16 cellular contexts compared by ENCODE assay signal in genomic region chr2:226978300-226978699, GRCh38.
DNase-seq lines count a peak whose midpoint lies in the region; ATAC-seq and TF ChIP-seq lines count a peak whose summit lies in the region.
"Had no signal": no experiment of that assay in that cellular context is flagged by ENCODE, and none has a peak within 500 bp of the region (broad histone marks: within the 10 kb centered on the region; RNA-seq: fewer than 3 reads in every experiment).

No MANE protein-coding gene starts in this region.

- 95% methylated on average over 7 of the region's 7 CpGs for WGBS in SK-N-SH (ENCODE audit: low lambda C conversion rate)
- WGBS in mesenchymal stem cell: 94% methylated on average over 7 of the region's 7 CpGs
- WGBS in thymus: 97% methylated on average over 7 of the region's 7 CpGs

- no peak overlapping the region for H2BK15ac ChIP-seq in mesenchymal stem cell (ENCODE audit: low read depth, poor library complexity, severe bottlenecking)

- H3K14ac ChIP-seq in mesenchymal stem cell (ENCODE audit: low read length in 2 of 2): no peak overlapping the region

- H4K8ac ChIP-seq in mesenchymal stem cell (ENCODE audit: low read length): no peak overlapping the region

- in situ Hi-C loops in ACHN (cut with HindIII; ENCODE audit: low pct_ligation_motif_present, low pct_unique_long_range_greater_than_20kb, low sequenced_read_pairs): no loop called here

- H3K9ac ChIP-seq in SK-N-SH (no peak overlapping the region), mesenchymal stem cell (ENCODE audit: low read length) (no peak overlapping the region)

- peak overlapping the region in 1 of 2 experiments; percentile 33; a peak in 1 of 4 replicates for H3K27ac ChIP-seq in SK-N-SH (ENCODE audit: low read depth in 2 of 2, low read length in 1 of 2)
- no peak overlapping the region for H3K27ac ChIP-seq in mesenchymal stem cell (ENCODE audit: low read length, poor library complexity, severe bottlenecking)
- H3K27ac ChIP-seq in thymus (ENCODE audit: low read depth): peak overlapping the region; percentile 91
- no peak overlapping the region for H3K27ac ChIP-seq in SJCRH30
- H3K27ac ChIP-seq: 22Rv1 had no signal

- no peak overlapping the region for H2AK5ac ChIP-seq in mesenchymal stem cell (ENCODE audit: low read length, severe bottlenecking)

- H3K4ac ChIP-seq in mesenchymal stem cell (ENCODE audit: low read depth in 1 of 2, low read length in 2 of 2): no peak overlapping the region

- no peak for DNase-seq in SK-N-SH
- no peak for DNase-seq in mesenchymal stem cell
- no peak for DNase-seq in activated naive CD8-positive, alpha-beta T cell treated with anti-CD3 and anti-CD28 coated beads for 36 hours
- DNase-seq in SJCRH30: no peak
- no peak for DNase-seq in ACHN
- DNase-seq: DMS79 treated with DMSO at 0.1 percent for 48 hours, H9, KBM-7, NCI-H1048, NCI-H1930, NCI-H226, NCI-H524 had no signal

- no peak overlapping the region for H3K23ac ChIP-seq in mesenchymal stem cell (ENCODE audit: low read length in 2 of 2)

- no peaks in the 10 kb centered on the region for H3K79me2 ChIP-seq in SK-N-SH (ENCODE audit: insufficient read depth)

- H3K4me3 ChIP-seq in SK-N-SH (ENCODE audit: low read depth in 2 of 2, low read length in 1 of 2) (no peak overlapping the region), mesenchymal stem cell (ENCODE audit: insufficient read depth in 1 of 2, low read depth in 1 of 2, low read length in 2 of 2) (no peak overlapping the region), thymus (ENCODE audit: low read length) (no peak overlapping the region), SJCRH30 (no peak overlapping the region)

- no peak overlapping the region for H2BK5ac ChIP-seq in mesenchymal stem cell (ENCODE audit: low read depth, low read length, poor library complexity, severe bottlenecking)

- no peak overlapping the region for H2BK12ac ChIP-seq in mesenchymal stem cell (ENCODE audit: low read length in 2 of 2)

- H4K91ac ChIP-seq in mesenchymal stem cell (ENCODE audit: low read length): no peak overlapping the region

- peaks cover 11% of the 10 kb centered on the region for H3F3A ChIP-seq in SK-N-SH (replicated peaks; ENCODE audit: insufficient read depth)

- H3K18ac ChIP-seq in mesenchymal stem cell (ENCODE audit: low read depth in 1 of 2, low read length in 2 of 2): no peak overlapping the region

- H2AFZ ChIP-seq in SK-N-SH (ENCODE audit: low read depth) (no peak overlapping the region), mesenchymal stem cell (ENCODE audit: low read depth, low read length) (peak overlapping the region; percentile 33)

- H3K79me1 ChIP-seq in mesenchymal stem cell (replicated peaks; ENCODE audit: low read length, poor library complexity, severe bottlenecking): peaks cover 2% of the 10 kb centered on the region

- ATAC-seq in SK-N-SH treated with all-trans-retinoic acid at 6 μM for 48 hours: peak; percentile 26; the same call in 2 of the 3 replicates
- no peak for ATAC-seq in activated T-helper 17 cell treated with anti-CD3 and anti-CD28 coated beads, Interleukin-2, amount 50 U/mL, for 72 hours (replicated peaks)

- H3K9me2 ChIP-seq in SK-N-SH: no peaks in the 10 kb centered on the region

- H3K27me3 ChIP-seq in SK-N-SH (ENCODE audit: insufficient read depth) (no peaks in the 10 kb centered on the region), mesenchymal stem cell (ENCODE audit: control insufficient read depth in 1 of 2, insufficient read depth in 1 of 2, low read length in 2 of 2) (no peaks in the 10 kb centered on the region), thymus (ENCODE audit: control insufficient read depth, insufficient read depth) (no peaks in the 10 kb centered on the region), SJCRH30 (no peaks in the 10 kb centered on the region)

- H3K27ac Mint-ChIP-seq in activated T-helper 17 cell treated with anti-CD3 and anti-CD28 coated beads, Interleukin-2, amount 50 U/mL, for 72 hours: peak overlapping the region; percentile 16
- H3K27ac Mint-ChIP-seq in activated naive CD8-positive, alpha-beta T cell treated with anti-CD3 and anti-CD28 coated beads for 36 hours: no peak overlapping the region

- TF ChIP-seq CTCF in SK-N-SH (IDR thresholded peaks at IDR 0.05): no peak

- H3K4me1 ChIP-seq in SK-N-SH (ENCODE audit: control insufficient read depth in 1 of 2, insufficient read depth in 2 of 2, low read depth in 1 of 2, low read length in 1 of 2): peaks cover 8 to 10% of the 10 kb centered on the region in 2 experiments; a peak in 3 of 4 replicates
- H3K4me1 ChIP-seq in mesenchymal stem cell (ENCODE audit: control insufficient read depth, insufficient read depth, low read depth, low read length): no peaks in the 10 kb centered on the region
- H3K4me1 ChIP-seq in thymus (ENCODE audit: control insufficient read depth, insufficient read depth, low read length): peaks cover 79% of the 10 kb centered on the region
- peaks cover 8% of the 10 kb centered on the region; the same call in 1 of the 2 replicates for H3K4me1 ChIP-seq in SJCRH30

- no peaks in the 10 kb centered on the region for H3K9me3 Mint-ChIP-seq in activated T-helper 17 cell treated with anti-CD3 and anti-CD28 coated beads, Interleukin-2, amount 50 U/mL, for 72 hours
- H3K9me3 Mint-ChIP-seq in activated naive CD8-positive, alpha-beta T cell treated with anti-CD3 and anti-CD28 coated beads for 36 hours: no peaks in the 10 kb centered on the region
- H3K9me3 Mint-ChIP-seq: H9 had no signal

- H3K4me1 Mint-ChIP-seq in activated T-helper 17 cell treated with anti-CD3 and anti-CD28 coated beads, Interleukin-2, amount 50 U/mL, for 72 hours: peaks cover 10% of the 10 kb centered on the region
- H3K4me1 Mint-ChIP-seq in activated naive CD8-positive, alpha-beta T cell treated with anti-CD3 and anti-CD28 coated beads for 36 hours: peaks cover 17% of the 10 kb centered on the region

- no peaks in the 10 kb centered on the region for H3K27me3 Mint-ChIP-seq in activated T-helper 17 cell treated with anti-CD3 and anti-CD28 coated beads, Interleukin-2, amount 50 U/mL, for 72 hours
- no peaks in the 10 kb centered on the region for H3K27me3 Mint-ChIP-seq in activated naive CD8-positive, alpha-beta T cell treated with anti-CD3 and anti-CD28 coated beads for 36 hours

- POLR2A ChIA-PET in SK-N-SH (lab: Yijun Ruan, JAX): no interaction called here

- H3K4me2 ChIP-seq in SK-N-SH (no peak overlapping the region), mesenchymal stem cell (ENCODE audit: low read length, poor library complexity, severe bottlenecking) (no peak overlapping the region)

- TF ChIP-seq EP300 in SK-N-SH (IDR thresholded peaks at IDR 0.05; ENCODE audit: borderline replicate concordance in 1 of 2, low read depth in 1 of 2, low read length in 1 of 2): no peak

- no peak overlapping the region for H3K4me3 Mint-ChIP-seq in activated T-helper 17 cell treated with anti-CD3 and anti-CD28 coated beads, Interleukin-2, amount 50 U/mL, for 72 hours
- no peak overlapping the region for H3K4me3 Mint-ChIP-seq in activated naive CD8-positive, alpha-beta T cell treated with anti-CD3 and anti-CD28 coated beads for 36 hours
- H3K4me3 Mint-ChIP-seq: H9 had no signal

- no peak for TF ChIP-seq RAD21 in SK-N-SH (IDR thresholded peaks at IDR 0.05; ENCODE audit: low read length)

- CTCF ChIA-PET in SK-N-SH (lab: Yijun Ruan, JAX): interaction anchor here (0.9 to 1.8 kb wide), 4 partner anchors 176 to 1317 kb away, joined by 3 to 6 read pairs (median 4); no protein-coding TSS in a partner anchor

- no peak overlapping the region for H2BK120ac ChIP-seq in mesenchymal stem cell (ENCODE audit: low read depth, low read length)

- no peaks in the 10 kb centered on the region for H4K20me1 ChIP-seq in SK-N-SH (ENCODE audit: insufficient read depth)

- H3K36me3 Mint-ChIP-seq in activated T-helper 17 cell treated with anti-CD3 and anti-CD28 coated beads, Interleukin-2, amount 50 U/mL, for 72 hours (ENCODE audit: low read depth): peaks cover 6% of the 10 kb centered on the region
- H3K36me3 Mint-ChIP-seq in activated naive CD8-positive, alpha-beta T cell treated with anti-CD3 and anti-CD28 coated beads for 36 hours: peaks cover 14% of the 10 kb centered on the region

- H3K36me3 ChIP-seq in SK-N-SH (replicated peaks in 1 of 2; ENCODE audit: control insufficient read depth in 1 of 2, insufficient read depth in 2 of 2, low read length in 1 of 2) (no peaks in the 10 kb centered on the region), mesenchymal stem cell (ENCODE audit: control insufficient read depth in 1 of 2, insufficient read depth in 2 of 2, low read depth in 1 of 2, low read length in 2 of 2) (peaks cover 0 to 6% of the 10 kb centered on the region in 2 experiments), thymus (ENCODE audit: control insufficient read depth, insufficient read depth) (no peaks in the 10 kb centered on the region), SJCRH30 (no peaks in the 10 kb centered on the region)

- H3K9me3 ChIP-seq in SK-N-SH: no peaks in the 10 kb centered on the region
- H3K9me3 ChIP-seq in mesenchymal stem cell (ENCODE audit: control insufficient read depth, low read length): no peaks in the 10 kb centered on the region
- H3K9me3 ChIP-seq in thymus (ENCODE audit: control insufficient read depth): no peaks in the 10 kb centered on the region
- no peaks in the 10 kb centered on the region for H3K9me3 ChIP-seq in SJCRH30 (replicated peaks)

TF ChIP-seq in SK-N-SH treated with all-trans-retinoic acid at 6 μM for 48 hours, 23 proteins besides CTCF, POLR2A, EP300 and RAD21 (continues in another document):
- no peak for TF ChIP-seq ZNF70 (CRISPR knock-in tag; IDR thresholded peaks at IDR 0.05)
- no peak for TF ChIP-seq ISL1 (CRISPR knock-in tag; IDR thresholded peaks at IDR 0.05)
- TF ChIP-seq SNAI2 (CRISPR knock-in tag; IDR thresholded peaks at IDR 0.05): no peak
- no peak for TF ChIP-seq PPARA (CRISPR knock-in tag; IDR thresholded peaks at IDR 0.05; ENCODE audit: borderline replicate concordance)
- TF ChIP-seq ZFP3 (CRISPR knock-in tag; IDR thresholded peaks at IDR 0.05): no peak
- TF ChIP-seq TOX (CRISPR knock-in tag; IDR thresholded peaks at IDR 0.05; ENCODE audit: borderline replicate concordance): no peak
- TF ChIP-seq CSDC2 (CRISPR knock-in tag; IDR thresholded peaks at IDR 0.05): no peak
- no peak for TF ChIP-seq GLIS3 (CRISPR knock-in tag; IDR thresholded peaks at IDR 0.05)

TF ChIP-seq in SK-N-SH, 30 proteins besides CTCF, POLR2A, EP300 and RAD21:
- no peak for TF ChIP-seq NRF1 (IDR thresholded peaks at IDR 0.05; ENCODE audit: low read depth, low read length)
- no peak for TF ChIP-seq GATA2 (CRISPR knock-in tag; IDR thresholded peaks at IDR 0.05)
- TF ChIP-seq ELF1 (IDR thresholded peaks at IDR 0.05): no peak
- no peak for TF ChIP-seq TEAD4 (IDR thresholded peaks at IDR 0.05; ENCODE audit: borderline replicate concordance, insufficient read depth)
- no peak for TF ChIP-seq TCF12 (IDR thresholded peaks at IDR 0.05)
